ENCODE assay signal across 8 cellular contexts in genomic region chr6:21595265-21595950, GRCh38. TPM values are rescaled to one million over a fixed set of nuclear protein-coding genes. Genes with fewer than 3 reads are reported as not detected.
DNase-seq lines count a peak whose midpoint lies in the region; ATAC-seq and TF ChIP-seq lines count a peak whose summit lies in the region.

No MANE protein-coding gene starts in this region.

- H3K4me3 ChIP-seq in Loucy (ENCODE audit: low read length, poor library complexity, severe bottlenecking) (peak overlapping the region; percentile 94), hepatocyte (peak overlapping the region; percentile 59), sigmoid colon (peak overlapping the region; percentile 60 to 94 (median 74))

- H3F3A ChIP-seq in Loucy (ENCODE audit: low read depth): peaks cover 17% of the 10 kb centered on the region

- H3K4me2 ChIP-seq in Loucy (ENCODE audit: low read depth, low read length, poor library complexity, severe bottlenecking) (peak overlapping the region; percentile 92), hepatocyte (peak overlapping the region; percentile 80)

- H3K79me2 ChIP-seq in Loucy (ENCODE audit: insufficient read depth, low read length) (peaks cover 89% of the 10 kb centered on the region), hepatocyte (peaks cover 59% of the 10 kb centered on the region)

- H3K9me2 ChIP-seq in Loucy (replicated peaks; ENCODE audit: low read depth, low read length) (no peaks in the 10 kb centered on the region), hepatocyte (replicated peaks; ENCODE audit: insufficient read depth) (no peaks in the 10 kb centered on the region)

- TF ChIP-seq POLR2A in sigmoid colon (IDR thresholded peaks at IDR 0.05): no peak

- H3K9me3 Mint-ChIP-seq in activated naive CD8-positive, alpha-beta T cell treated with anti-CD3 and anti-CD28 coated beads, Interleukin-2, amount 10 ng/mL, durations not matched to agents 7 days and 5 days: no peaks in the 10 kb centered on the region

- peaks cover 44% of the 10 kb centered on the region for H3K36me3 ChIP-seq in Loucy (ENCODE audit: insufficient read depth, low read length)
- H3K36me3 ChIP-seq in hepatocyte (replicated peaks; ENCODE audit: insufficient read depth, low read depth): no peaks in the 10 kb centered on the region
- no peaks in the 10 kb centered on the region for H3K36me3 ChIP-seq in sigmoid colon

- TF ChIP-seq CTCF in Loucy (conservative IDR thresholded peaks at IDR 0.05; ENCODE audit: low read length) (no peak), hepatocyte (IDR thresholded peaks at IDR 0.05; ENCODE audit: poor library complexity) (no peak), sigmoid colon (IDR thresholded peaks at IDR 0.05) (peak in 1 of 4 experiments; percentile 25)

- ATAC-seq in GM21360 (IDR thresholded peaks at IDR 0.05; ENCODE audit: unreplicated experiment): peak; percentile 19
- peak; percentile 20 for ATAC-seq in activated naive CD8-positive, alpha-beta T cell treated with anti-CD3 and anti-CD28 coated beads, Interleukin-2, amount 10 ng/mL, durations not matched to agents 7 days and 5 days (ENCODE audit: low read depth)

- peaks cover 15% of the 10 kb centered on the region for H3K4me1 Mint-ChIP-seq in activated naive CD8-positive, alpha-beta T cell treated with anti-CD3 and anti-CD28 coated beads, Interleukin-2, amount 10 ng/mL, durations not matched to agents 7 days and 5 days

- H3K4me3 Mint-ChIP-seq in activated naive CD8-positive, alpha-beta T cell treated with anti-CD3 and anti-CD28 coated beads, Interleukin-2, amount 10 ng/mL, durations not matched to agents 7 days and 5 days: peak overlapping the region; percentile 90

- H3K27ac ChIP-seq in hepatocyte (peak overlapping the region; percentile 93), sigmoid colon (peak overlapping the region; percentile 87 to 98 (median 94))

- intact Hi-C loops in sigmoid colon (cut with DNase I): loop anchor here (5.0 to 10.0 kb wide), 6 partner anchors 162 to 1761 kb away; partner anchors contain the start of gene ID4

- H3K36me3 Mint-ChIP-seq in activated naive CD8-positive, alpha-beta T cell treated with anti-CD3 and anti-CD28 coated beads, Interleukin-2, amount 10 ng/mL, durations not matched to agents 7 days and 5 days: peaks cover 1% of the 10 kb centered on the region

- no peak overlapping the region for H2AFZ ChIP-seq in Loucy (ENCODE audit: low read length)
- peak overlapping the region; percentile 18 for H2AFZ ChIP-seq in hepatocyte

- DNase-seq in Daoy (ENCODE audit: low read depth) (peak; percentile 60), hepatocyte (ENCODE audit: low spot score) (peak; percentile 44), sigmoid colon (peak; percentile 71), DMS79 (lab: John Stamatoyannopoulos, UW) (no peak), DMS79 treated with DMSO at 0.1 percent for 48 hours (lab: John Stamatoyannopoulos, UW) (no peak)
- peak; percentile 57 for DNase-seq in activated naive CD8-positive, alpha-beta T cell treated with anti-CD3 and anti-CD28 coated beads, Interleukin-2, amount 10 ng/mL, durations not matched to agents 7 days and 5 days

- under 1% methylated on average over 57 of the region's 95 CpGs for WGBS in hepatocyte (ENCODE audit: low lambda C conversion rate, missing lambda C conversion rate)
- 1% methylated on average over 95 of the region's 95 CpGs for WGBS in sigmoid colon, 2 donors

- H3K27ac Mint-ChIP-seq in activated naive CD8-positive, alpha-beta T cell treated with anti-CD3 and anti-CD28 coated beads, Interleukin-2, amount 10 ng/mL, durations not matched to agents 7 days and 5 days: peak overlapping the region; percentile 78

- H4K20me1 ChIP-seq in Loucy (ENCODE audit: insufficient read depth, low read length, poor library complexity, severe bottlenecking): peaks cover 69% of the 10 kb centered on the region
- H4K20me1 ChIP-seq in hepatocyte (ENCODE audit: insufficient read depth, poor library complexity, severe bottlenecking): peaks cover 31% of the 10 kb centered on the region

- no peak for TF ChIP-seq EP300 in sigmoid colon (IDR thresholded peaks at IDR 0.05)

- H3K27me3 Mint-ChIP-seq in activated naive CD8-positive, alpha-beta T cell treated with anti-CD3 and anti-CD28 coated beads, Interleukin-2, amount 10 ng/mL, durations not matched to agents 7 days and 5 days: peaks cover 56% of the 10 kb centered on the region

- no peaks in the 10 kb centered on the region for H3K9me3 ChIP-seq in Loucy (ENCODE audit: insufficient read depth, low read depth, low read length)
- H3K9me3 ChIP-seq in hepatocyte (ENCODE audit: low read depth): no peaks in the 10 kb centered on the region
- H3K9me3 ChIP-seq in sigmoid colon: no peaks in the 10 kb centered on the region

- H3K27me3 ChIP-seq in Loucy (ENCODE audit: insufficient read depth, low read length, poor library complexity, severe bottlenecking): peaks cover 44% of the 10 kb centered on the region
- no peaks in the 10 kb centered on the region for H3K27me3 ChIP-seq in hepatocyte
- H3K27me3 ChIP-seq in sigmoid colon: no peaks in the 10 kb centered on the region

- POLR2A ChIA-PET in activated naive CD8-positive, alpha-beta T cell treated with anti-CD3 and anti-CD28 coated beads, Interleukin-2, amount 10 ng/mL, durations not matched to agents 7 days and 5 days (lab: Charles Lee): interaction anchor here (0.9 to 1.0 kb wide), 2 partner anchors 1030 to 1383 kb away, joined by 3 read pairs; partner anchors contain the start of gene MBOAT1

- H3K9ac ChIP-seq in Loucy (ENCODE audit: low read depth, low read length, poor library complexity, severe bottlenecking): peak overlapping the region; percentile 98

- H3K4me1 ChIP-seq in Loucy (ENCODE audit: insufficient read depth, low read length, poor library complexity, severe bottlenecking): peaks cover 31% of the 10 kb centered on the region
- H3K4me1 ChIP-seq in hepatocyte (ENCODE audit: insufficient read depth): peaks cover 5% of the 10 kb centered on the region
- peaks cover 0 to 28% (median 20%) of the 10 kb centered on the region in 4 donors for H3K4me1 ChIP-seq in sigmoid colon

RNA-seq across cellular contexts. Expression of gene SOX4, which starts 1.9 kb away (rescaled TPM):
- 21.6 and 24.6 TPM in 2 replicates for total RNA-seq in Daoy (2014; rRNA removed; shearing (Covaris generic))
- under 1 TPM; 0.78 to 0.82 TPM for total RNA-seq in activated naive CD8-positive, alpha-beta T cell treated with anti-CD3 and anti-CD28 coated beads, Interleukin-2, amount 10 ng/mL, durations not matched to agents 7 days and 5 days
- 76.4 and 92.5 TPM in 2 replicates for total RNA-seq in hepatocyte
- 62.2 and 72.7 TPM in 2 replicates for polyA plus RNA-seq in hepatocyte
- 1 to 10 TPM; 3.9 to 8.8 (median 6.5) TPM for total RNA-seq in sigmoid colon
- 10 to 100 TPM in 1 of 3 donors, 1 to 10 TPM in 2; 5.4 to 12.4 (median 6.2) TPM for polyA plus RNA-seq in sigmoid colon

Comparison
In these comparisons a context has a peak if more than half of its experiments do, and no peak if none do; other contexts are left out.
1. DNase-seq: peak in Daoy (single experiment), activated naive CD8-positive, alpha-beta T cell treated with anti-CD3 and anti-CD28 coated beads, Interleukin-2, amount 10 ng/mL, durations not matched to agents 7 days and 5 days (single experiment), hepatocyte (single experiment) and sigmoid colon (single experiment); none in DMS79 (single experiment) and DMS79 treated with DMSO at 0.1 percent for 48 hours (single experiment).
2. Peak in every context shown above with its lines, with median percentiles within 50 percentile points of each other: H3K4me3 ChIP-seq.